Comparison of ENCODE assay signal across 18 cellular contexts in genomic region chr6:130547723-130548122, GRCh38.
DNase-seq lines count a peak whose midpoint lies in the region; ATAC-seq and TF ChIP-seq lines count a peak whose summit lies in the region.
"Had no signal": no experiment of that assay in that cellular context is flagged by ENCODE, and none has a peak within 500 bp of the region (broad histone marks: within the 10 kb centered on the region; RNA-seq: fewer than 3 reads in every experiment).

No MANE protein-coding gene starts in this region.

- H3K4me1 ChIP-seq in ascending aorta: no peaks in the 10 kb centered on the region

- TF ChIP-seq CTCF in WTC11 (IDR thresholded peaks at IDR 0.05) (no peak), nephron (IDR thresholded peaks at IDR 0.05; ENCODE audit: unreplicated experiment in 3 of 3) (no peak), ascending aorta (IDR thresholded peaks at IDR 0.05) (no peak)

- POLR2A ChIA-PET in WTC11 (lab: Charles Lee): no interaction called here

- CTCF ChIA-PET in WTC11 (lab: Charles Lee): no interaction called here

- H3K4me1 Mint-ChIP-seq in WTC11 (no peaks in the 10 kb centered on the region), nephron (peaks cover 9% of the 10 kb centered on the region)

- H3K27ac ChIP-seq in ascending aorta: no peak overlapping the region
- H3K27ac ChIP-seq: HL-60, KMS-11, RWPE1 had no signal

- H3K9me3 ChIP-seq in ascending aorta: no peaks in the 10 kb centered on the region

- no peaks in the 10 kb centered on the region for H3K36me3 ChIP-seq in ascending aorta

- H3K36me3 Mint-ChIP-seq in WTC11 (no peaks in the 10 kb centered on the region), nephron (ENCODE audit: low read depth) (no peaks in the 10 kb centered on the region)
- H3K36me3 Mint-ChIP-seq: CD8-positive, alpha-beta memory T cell had no signal

- no peak overlapping the region for H3K4me3 ChIP-seq in ascending aorta

- peak; percentile 58; the same call in 1 of the 2 replicates for ATAC-seq in WTC11

- H3K27me3 Mint-ChIP-seq in WTC11 (ENCODE audit: low read depth) (no peaks in the 10 kb centered on the region), nephron (ENCODE audit: low read depth) (no peaks in the 10 kb centered on the region)
- H3K27me3 Mint-ChIP-seq: CD8-positive, alpha-beta memory T cell had no signal

- H3K4me3 Mint-ChIP-seq in WTC11: no peak overlapping the region
- no peak overlapping the region for H3K4me3 Mint-ChIP-seq in nephron
- H3K4me3 Mint-ChIP-seq: CD8-positive, alpha-beta memory T cell had no signal

- H3K9me3 Mint-ChIP-seq in WTC11 (0 out of 2 replicates have a peak, but pooled peaks cover 3% of the 10 kb centered on the region), nephron (no peaks in the 10 kb centered on the region)
- H3K9me3 Mint-ChIP-seq: CD8-positive, alpha-beta memory T cell had no signal

- no peaks in the 10 kb centered on the region for H3K27me3 ChIP-seq in ascending aorta

- H3K27ac Mint-ChIP-seq in WTC11 (no peak overlapping the region), nephron (peak overlapping the region in 2 of 3 experiments; percentile 7 to 54)
- H3K27ac Mint-ChIP-seq: CD8-positive, alpha-beta memory T cell had no signal

- intact Hi-C loops in ascending aorta (cut with DNase I): no loop called here

- DNase-seq in NCI-H524 (lab: John Stamatoyannopoulos, UW) (peak; percentile 90 to 95), WTC11 (ENCODE audit: low spot score) (no peak), AG20443 (ENCODE audit: low spot score) (no peak), ascending aorta (ENCODE audit: low spot score in 2 of 2) (no peak), activated gamma-delta T cell (lab: John Stamatoyannopoulos, UW) (no peak), NCI-H128 (lab: John Stamatoyannopoulos, UW; ENCODE audit: unreplicated experiment) (no peak)
- DNase-seq: CD8-positive, alpha-beta memory T cell; DMS79; HCEC 1CT; NCI-H1417 treated with DMSO at 0.1 percent for 48 hours; NCI-H187 treated with DMSO at 0.1 percent for 48 hours; NCI-H226; NCI-H69; SIG-M5 had no signal

TF ChIP-seq in WTC11, 78 proteins besides CTCF, POLR2A, EP300 and RAD21:
- TF ChIP-seq SOX15 (CRISPR knock-in tag; IDR thresholded peaks at IDR 0.05) (no peak), CREB1 (CRISPR knock-in tag; IDR thresholded peaks at IDR 0.05) (no peak), NFATC4 (CRISPR knock-in tag; IDR thresholded peaks at IDR 0.05) (no peak), ZBTB21 (CRISPR knock-in tag; IDR thresholded peaks at IDR 0.05; ENCODE audit: borderline replicate concordance) (no peak), E2F1 (CRISPR knock-in tag; IDR thresholded peaks at IDR 0.05) (no peak), MLX (CRISPR knock-in tag; IDR thresholded peaks at IDR 0.05) (no peak), NR1H2 (CRISPR knock-in tag; IDR thresholded peaks at IDR 0.05) (no peak), AFF4 (CRISPR knock-in tag; IDR thresholded peaks at IDR 0.05; ENCODE audit: borderline replicate concordance) (no peak), JUN (CRISPR knock-in tag; IDR thresholded peaks at IDR 0.05) (no peak), CDX4 (CRISPR knock-in tag; IDR thresholded peaks at IDR 0.05; ENCODE audit: borderline replicate concordance) (no peak), ZSCAN18 (CRISPR knock-in tag; IDR thresholded peaks at IDR 0.05) (no peak), ATF1 (CRISPR knock-in tag; IDR thresholded peaks at IDR 0.05) (no peak), RORB (CRISPR knock-in tag; IDR thresholded peaks at IDR 0.05) (no peak)

Comparison
In these comparisons a context has a peak if more than half of its experiments do, and no peak if none do; other contexts are left out.
1. DNase-seq: peak in NCI-H524 (2 of 2); none in WTC11 (single experiment), AG20443 (single experiment), ascending aorta (0 of 2), activated gamma-delta T cell (single experiment) and NCI-H128 (single experiment).